Comparison of ENCODE assay signal across 21 cellular contexts in the genomic region with DNA sequence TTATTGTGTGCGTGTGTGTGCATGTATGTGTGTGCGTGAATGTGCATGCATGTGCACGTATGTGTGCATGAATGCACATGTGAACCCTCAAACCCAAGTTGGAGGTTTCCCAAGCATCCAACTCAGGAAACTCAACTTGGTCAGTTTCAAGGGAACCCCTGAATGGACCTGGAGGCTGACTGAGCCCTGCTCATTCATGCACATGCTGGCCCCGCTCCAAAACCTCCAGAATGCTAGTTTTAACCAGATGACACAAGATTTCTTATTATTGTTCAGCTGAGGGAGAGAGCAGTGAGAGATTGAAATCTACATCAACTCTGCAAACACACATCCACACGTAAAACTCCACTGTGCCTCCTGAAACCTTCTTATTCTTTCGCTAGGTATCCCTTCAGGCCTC.
DNase-seq lines count a peak whose midpoint lies in the region; ATAC-seq and TF ChIP-seq lines count a peak whose summit lies in the region.
"Had no signal": no experiment of that assay in that cellular context is flagged by ENCODE, and none has a peak within 500 bp of the region (broad histone marks: within the 10 kb centered on the region; RNA-seq: fewer than 3 reads in every experiment).

No MANE protein-coding gene starts in this region.

- no peak for TF ChIP-seq EP300 in ovary (IDR thresholded peaks at IDR 0.05)

- TF ChIP-seq POLR2A in ovary (IDR thresholded peaks at IDR 0.05) = no peak

- peak overlapping the region; percentile 59 for H3K4me3 ChIP-seq in SK-N-MC
- no peak overlapping the region for H3K4me3 ChIP-seq in ovary
- H3K4me3 ChIP-seq: A549, coronary artery, psoas muscle had no signal

- ATAC-seq in GM18907 (IDR thresholded peaks at IDR 0.05; ENCODE audit: unreplicated experiment) (no peak), GM21423 (IDR thresholded peaks at IDR 0.05; ENCODE audit: unreplicated experiment) (no peak)
- ATAC-seq: A549; activated CD4-positive, CD25-positive, alpha-beta regulatory T cell treated with anti-CD3 and anti-CD28 coated beads, Interleukin-2, amount 50 U/mL, for 24 hours; activated CD8-positive, alpha-beta T cell treated with anti-CD3 and anti-CD28 coated beads, Interleukin-2, amount 10 ng/mL, durations not matched to agents 7 days and 5 days; activated T-cell treated with anti-CD3 and anti-CD28 coated beads, Interleukin-2, amount 50 U/mL, for 4 hours; left cardiac atrium; psoas muscle had no signal

- TF ChIP-seq CTCF in ovary (IDR thresholded peaks at IDR 0.05) = no peak

- H3K36me3 ChIP-seq in SK-N-MC (ENCODE audit: insufficient read depth, low read length) (no peaks in the 10 kb centered on the region), ovary (no peaks in the 10 kb centered on the region)

- intact Hi-C loops in ovary (cut with DNase I) = no loop called here

- no peaks in the 10 kb centered on the region for H3K4me1 ChIP-seq in ovary (ENCODE audit: insufficient read depth)
- H3K4me1 ChIP-seq: A549, psoas muscle had no signal

- H3K27me3 ChIP-seq in ovary = no peaks in the 10 kb centered on the region

- H3K27ac ChIP-seq in SK-N-MC (no peak overlapping the region), ovary (no peak overlapping the region)
- H3K27ac ChIP-seq: A549, coronary artery, psoas muscle had no signal

- H3K9me3 ChIP-seq in SK-N-MC (ENCODE audit: low read depth, low read length) (no peaks in the 10 kb centered on the region), ovary (no peaks in the 10 kb centered on the region)
- H3K9me3 ChIP-seq: A549, psoas muscle had no signal

- DNase-seq in NCI-H345 (lab: John Stamatoyannopoulos, UW) (peak; percentile 17), NCI-H345 treated with DMSO at 0.1 percent for 48 hours (lab: John Stamatoyannopoulos, UW; ENCODE audit: unreplicated experiment) (no peak), SK-N-MC (ENCODE audit: low read depth, low spot score) (no peak), fibroblast of gingiva (ENCODE audit: low read depth) (peak; percentile 10), smooth muscle cell of the brain vasculature (ENCODE audit: low read depth, low spot score) (peak; percentile 23), ovary (no peak)
- DNase-seq: activated CD8-positive, alpha-beta T cell treated with anti-CD3 and anti-CD28 coated beads, Interleukin-2, amount 10 ng/mL, durations not matched to agents 7 days and 5 days; activated naive CD4-positive, alpha-beta T cell treated with anti-CD3 and anti-CD28 coated beads for 36 hours; activated T-cell treated with anti-CD3 and anti-CD28 coated beads, Interleukin-2, amount 50 U/mL, for 4 hours; aorta; CD4-positive, CD25-positive, alpha-beta regulatory T cell; foreskin melanocyte; left cardiac atrium; NCI-H1436; psoas muscle; T-helper 9 cell had no signal

- no peak overlapping the region for H3K9ac ChIP-seq in SK-N-MC (ENCODE audit: insufficient read length)

- WGBS in ovary, 3 donors = 94 to 98% (median 95%) methylated on average over 6 of the region's 6 CpGs

Comparison
In these comparisons a context has a peak if more than half of its experiments do, and no peak if none do; other contexts are left out.
1. DNase-seq: peak in NCI-H345 (single experiment), fibroblast of gingiva (single experiment) and smooth muscle cell of the brain vasculature (single experiment); none in NCI-H345 treated with DMSO at 0.1 percent for 48 hours (single experiment), SK-N-MC (single experiment) and ovary (0 of 5).